Comparison of ENCODE assay signal across 14 cellular contexts in genomic region chr12:25812295-25812694, GRCh38.
DNase-seq lines count a peak whose midpoint lies in the region; ATAC-seq and TF ChIP-seq lines count a peak whose summit lies in the region.
"Had no signal": no experiment of that assay in that cellular context is flagged by ENCODE, and none has a peak within 500 bp of the region (broad histone marks: within the 10 kb centered on the region; RNA-seq: fewer than 3 reads in every experiment).

No MANE protein-coding gene starts in this region.

- no peak overlapping the region for H2BK12ac ChIP-seq in mesenchymal stem cell (ENCODE audit: low read length in 2 of 2)

- H3K9ac ChIP-seq in SK-N-SH (no peak overlapping the region), OCI-LY3 (ENCODE audit: low read length) (peak overlapping the region; percentile 90), mesenchymal stem cell (ENCODE audit: low read length) (peak overlapping the region; percentile 21)

- H3K4me3 ChIP-seq in SK-N-SH (ENCODE audit: low read depth in 2 of 2, low read length in 1 of 2) (no peak overlapping the region), OCI-LY3 (ENCODE audit: low read length) (peak overlapping the region; percentile 70), mesenchymal stem cell (ENCODE audit: insufficient read depth in 1 of 2, low read depth in 1 of 2, low read length in 2 of 2) (no peak overlapping the region)
- H3K4me3 ChIP-seq: A549, GM23338 had no signal

- no peaks in the 10 kb centered on the region for H3K79me1 ChIP-seq in mesenchymal stem cell (replicated peaks; ENCODE audit: low read length, poor library complexity, severe bottlenecking)

- H4K91ac ChIP-seq in mesenchymal stem cell (ENCODE audit: low read length), result no peak overlapping the region

- H3K79me2 ChIP-seq in SK-N-SH (ENCODE audit: insufficient read depth) (no peaks in the 10 kb centered on the region), OCI-LY3 (ENCODE audit: low read length) (no peaks in the 10 kb centered on the region)

- no peak for TF ChIP-seq CTCF in SK-N-SH (IDR thresholded peaks at IDR 0.05)
- no peak for TF ChIP-seq CTCF in OCI-LY3 (IDR thresholded peaks at IDR 0.05; ENCODE audit: low read depth, low read length)
- TF ChIP-seq CTCF in GM20000 (IDR thresholded peaks at IDR 0.05; ENCODE audit: extremely low read depth, missing control alignments), result no peak

- H3K14ac ChIP-seq in mesenchymal stem cell (ENCODE audit: low read length in 2 of 2), result no peak overlapping the region

- DNase-seq in SK-N-SH (no peak), mesenchymal stem cell (no peak), GM20000 (ENCODE audit: low spot score) (no peak)
- no peak for DNase-seq in activated naive CD8-positive, alpha-beta T cell treated with anti-CD3 and anti-CD28 coated beads for 36 hours
- DNase-seq: AML-193; Caco-2; CD4-positive, alpha-beta T cell had no signal

- peaks cover 11% of the 10 kb centered on the region for H3K4me1 Mint-ChIP-seq in activated naive CD8-positive, alpha-beta T cell treated with anti-CD3 and anti-CD28 coated beads for 36 hours
- H3K4me1 Mint-ChIP-seq: GM23338 had no signal

- no peak for TF ChIP-seq EP300 in SK-N-SH (IDR thresholded peaks at IDR 0.05; ENCODE audit: borderline replicate concordance in 1 of 2, low read depth in 1 of 2, low read length in 1 of 2)

- no peak overlapping the region for H3K4me3 Mint-ChIP-seq in activated naive CD8-positive, alpha-beta T cell treated with anti-CD3 and anti-CD28 coated beads for 36 hours
- H3K4me3 Mint-ChIP-seq: CD4-positive, alpha-beta T cell; GM23338 had no signal

- ATAC-seq in SK-N-SH treated with all-trans-retinoic acid at 6 μM for 48 hours (no peak), HG03460 (IDR thresholded peaks at IDR 0.05; ENCODE audit: unreplicated experiment) (no peak)
- ATAC-seq: GM23338 had no signal

- no peak overlapping the region for H2AK5ac ChIP-seq in mesenchymal stem cell (ENCODE audit: low read length, severe bottlenecking)

- H2BK120ac ChIP-seq in mesenchymal stem cell (ENCODE audit: low read depth, low read length), result no peak overlapping the region

- no peak overlapping the region for H3K4ac ChIP-seq in mesenchymal stem cell (ENCODE audit: low read depth in 1 of 2, low read length in 2 of 2)

- H3K36me3 Mint-ChIP-seq in activated naive CD8-positive, alpha-beta T cell treated with anti-CD3 and anti-CD28 coated beads for 36 hours, result no peaks in the 10 kb centered on the region

- H3K9me2 ChIP-seq in SK-N-SH, result no peaks in the 10 kb centered on the region

- H3K9me3 ChIP-seq in SK-N-SH (0 out of 2 replicates have a peak, but pooled peaks cover 4% of the 10 kb centered on the region), OCI-LY3 (ENCODE audit: insufficient read depth, low read length) (peaks cover 11% of the 10 kb centered on the region; the same call in 1 of the 2 replicates), mesenchymal stem cell (ENCODE audit: control insufficient read depth, low read length) (peaks cover 23% of the 10 kb centered on the region)
- H3K9me3 ChIP-seq: Caco-2 had no signal

- no peak for TF ChIP-seq RAD21 in SK-N-SH (IDR thresholded peaks at IDR 0.05; ENCODE audit: low read length)

- H3K4me2 ChIP-seq in SK-N-SH (no peak overlapping the region), OCI-LY3 (ENCODE audit: low read length) (peak overlapping the region; percentile 95), mesenchymal stem cell (ENCODE audit: low read length, poor library complexity, severe bottlenecking) (no peak overlapping the region)
- H3K4me2 ChIP-seq: GM23338 had no signal

- H3K18ac ChIP-seq in mesenchymal stem cell (ENCODE audit: low read depth in 1 of 2, low read length in 2 of 2), result no peak overlapping the region

- H3K36me3 ChIP-seq in SK-N-SH (replicated peaks in 1 of 2; ENCODE audit: control insufficient read depth in 1 of 2, insufficient read depth in 2 of 2, low read length in 1 of 2), result no peaks in the 10 kb centered on the region
- H3K36me3 ChIP-seq in OCI-LY3 (replicated peaks; ENCODE audit: low read depth, low read length), result peaks cover 11% of the 10 kb centered on the region
- no peaks in the 10 kb centered on the region for H3K36me3 ChIP-seq in mesenchymal stem cell (ENCODE audit: control insufficient read depth in 1 of 2, insufficient read depth in 2 of 2, low read depth in 1 of 2, low read length in 2 of 2)

- H3K4me1 ChIP-seq in SK-N-SH (ENCODE audit: control insufficient read depth in 1 of 2, insufficient read depth in 2 of 2, low read depth in 1 of 2, low read length in 1 of 2) (no peaks in the 10 kb centered on the region; a peak in 1 of 4 replicates), OCI-LY3 (ENCODE audit: low read length) (peaks cover 54% of the 10 kb centered on the region), mesenchymal stem cell (ENCODE audit: control insufficient read depth, insufficient read depth, low read depth, low read length) (no peaks in the 10 kb centered on the region)
- H3K4me1 ChIP-seq: Caco-2 had no signal

- H4K20me1 ChIP-seq in SK-N-SH (ENCODE audit: insufficient read depth) (no peaks in the 10 kb centered on the region), OCI-LY3 (ENCODE audit: insufficient read depth, low read length) (no peaks in the 10 kb centered on the region)

- H3K27me3 ChIP-seq in SK-N-SH (ENCODE audit: insufficient read depth) (no peaks in the 10 kb centered on the region), OCI-LY3 (ENCODE audit: low read depth, low read length) (no peaks in the 10 kb centered on the region), mesenchymal stem cell (ENCODE audit: control insufficient read depth in 1 of 2, insufficient read depth in 1 of 2, low read length in 2 of 2) (no peaks in the 10 kb centered on the region)

- 86% methylated on average over 4 of the region's 4 CpGs for WGBS in SK-N-SH (ENCODE audit: low lambda C conversion rate)
- WGBS in mesenchymal stem cell, result 80% methylated on average over 3 of the region's 4 CpGs

- no peak overlapping the region for H2AFZ ChIP-seq in SK-N-SH (ENCODE audit: low read depth)
- H2AFZ ChIP-seq in OCI-LY3 (ENCODE audit: low read depth, low read length), result peak overlapping the region; percentile 44; the same call in 1 of the 2 replicates
- H2AFZ ChIP-seq in mesenchymal stem cell (ENCODE audit: low read depth, low read length), result no peak overlapping the region
- H2AFZ ChIP-seq: GM23338 had no signal

- H3K9me3 Mint-ChIP-seq in activated naive CD8-positive, alpha-beta T cell treated with anti-CD3 and anti-CD28 coated beads for 36 hours, result peaks cover 8% of the 10 kb centered on the region
- H3K9me3 Mint-ChIP-seq: GM23338 had no signal

- H2BK15ac ChIP-seq in mesenchymal stem cell (ENCODE audit: low read depth, poor library complexity, severe bottlenecking), result no peak overlapping the region

- no peak overlapping the region for H2BK5ac ChIP-seq in mesenchymal stem cell (ENCODE audit: low read depth, low read length, poor library complexity, severe bottlenecking)

- H3K23ac ChIP-seq in mesenchymal stem cell (ENCODE audit: low read length in 2 of 2), result no peak overlapping the region

- no peak overlapping the region for H4K8ac ChIP-seq in mesenchymal stem cell (ENCODE audit: low read length)

- no peaks in the 10 kb centered on the region for H3K27me3 Mint-ChIP-seq in activated naive CD8-positive, alpha-beta T cell treated with anti-CD3 and anti-CD28 coated beads for 36 hours
- H3K27me3 Mint-ChIP-seq: CD4-positive, alpha-beta T cell had no signal

- H3K27ac Mint-ChIP-seq in activated naive CD8-positive, alpha-beta T cell treated with anti-CD3 and anti-CD28 coated beads for 36 hours, result no peak overlapping the region
- H3K27ac Mint-ChIP-seq: CD4-positive, alpha-beta T cell; GM23338 had no signal

- CTCF ChIA-PET in SK-N-SH (lab: Yijun Ruan, JAX), result interaction anchor here (0.7 to 1.2 kb wide), 2 partner anchors 10 to 12 kb away, joined by 3 read pairs; no protein-coding TSS in a partner anchor

- no peaks in the 10 kb centered on the region for H3F3A ChIP-seq in SK-N-SH (replicated peaks; ENCODE audit: insufficient read depth)

- H3K27ac ChIP-seq in SK-N-SH (ENCODE audit: low read depth in 2 of 2, low read length in 1 of 2), result peak overlapping the region; percentile 9 to 45; a peak in 2 of 4 replicates
- H3K27ac ChIP-seq in OCI-LY3 (ENCODE audit: low read length), result peak overlapping the region; percentile 99
- no peak overlapping the region for H3K27ac ChIP-seq in mesenchymal stem cell (ENCODE audit: low read length, poor library complexity, severe bottlenecking)
- H3K27ac ChIP-seq: 22Rv1, C4-2B had no signal

- POLR2A ChIA-PET in SK-N-SH (lab: Yijun Ruan, JAX), result no interaction called here

TF ChIP-seq in SK-N-SH, 30 proteins besides CTCF, POLR2A, EP300 and RAD21 (continues in another document):
- TF ChIP-seq SIN3A (IDR thresholded peaks at IDR 0.05; ENCODE audit: borderline replicate concordance, low read depth, low read length) (no peak), ELF1 (IDR thresholded peaks at IDR 0.05) (no peak), MAX (IDR thresholded peaks at IDR 0.05; ENCODE audit: low read depth) (no peak)

TF ChIP-seq in SK-N-SH treated with all-trans-retinoic acid at 6 μM for 48 hours, 23 proteins besides CTCF, POLR2A, EP300 and RAD21 (continues in another document):
- no peak for TF ChIP-seq TSHZ2 (CRISPR knock-in tag; IDR thresholded peaks at IDR 0.05)
- no peak for TF ChIP-seq ARNTL (CRISPR knock-in tag; IDR thresholded peaks at IDR 0.05; ENCODE audit: borderline replicate concordance, low read depth)
- no peak for TF ChIP-seq ISL1 (CRISPR knock-in tag; IDR thresholded peaks at IDR 0.05)
- no peak for TF ChIP-seq ZFP3 (CRISPR knock-in tag; IDR thresholded peaks at IDR 0.05)
- no peak for TF ChIP-seq PPARA (CRISPR knock-in tag; IDR thresholded peaks at IDR 0.05; ENCODE audit: borderline replicate concordance)
